ENCODE assay signal across 8 cellular contexts in the genomic region with DNA sequence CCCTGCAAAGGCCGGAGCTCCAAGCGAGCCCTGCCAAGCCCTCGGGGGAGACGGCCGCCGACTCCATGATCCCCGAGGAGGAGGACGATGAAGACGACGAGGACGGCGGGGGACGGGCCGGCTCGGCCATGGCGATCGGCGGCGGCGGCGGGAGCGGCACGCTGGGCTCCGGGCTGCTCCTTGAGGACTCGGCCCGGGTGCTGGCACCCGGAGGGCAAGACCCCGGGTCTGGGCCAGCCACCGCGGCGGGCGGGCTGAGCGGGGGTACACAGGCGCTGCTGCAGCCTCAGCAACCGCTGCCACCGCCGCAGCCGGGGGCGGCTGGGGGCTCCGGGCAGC. TPM values are rescaled to one million over a fixed set of nuclear protein-coding genes. Genes with fewer than 3 reads are reported as not detected.
DNase-seq lines count a peak whose midpoint lies in the region; ATAC-seq and TF ChIP-seq lines count a peak whose summit lies in the region.
"Not testable (repeated sequence)": the region's sequence is repeated elsewhere in the genome, so short reads cannot be mapped to it uniquely, and the experiment has no call there.

No MANE protein-coding gene starts in this region.

- H3K4me2 ChIP-seq in MM.1S (ENCODE audit: low read depth, low read length) = not testable (repeated sequence)

- H3K27me3 ChIP-seq in CD4-positive, CD25-positive, alpha-beta regulatory T cell (ENCODE audit: control insufficient read depth, insufficient read depth, low read length); MM.1S (replicated peaks; ENCODE audit: insufficient read depth, low read length); adrenal gland; right cardiac atrium (ENCODE audit: control insufficient read depth, insufficient read depth); mononuclear cell (ENCODE audit: insufficient read depth, low read length); upper lobe of left lung: not testable (repeated sequence)

- H3K9me3 Mint-ChIP-seq in CD4-positive, CD25-positive, alpha-beta regulatory T cell; effector memory CD8-positive, alpha-beta T cell: not testable (repeated sequence)

- H3K79me2 ChIP-seq in MM.1S (ENCODE audit: low read length) = peaks cover 73% of the 10 kb centered on the region

- H2AFZ ChIP-seq in MM.1S (ENCODE audit: low read length) = not testable (repeated sequence)

- H3K4me3 Mint-ChIP-seq in CD4-positive, CD25-positive, alpha-beta regulatory T cell = not testable (repeated sequence)
- peak overlapping the region; percentile 87 to 90 for H3K4me3 Mint-ChIP-seq in effector memory CD8-positive, alpha-beta T cell

- not testable (repeated sequence) for H3K36me3 ChIP-seq in CD4-positive, CD25-positive, alpha-beta regulatory T cell (ENCODE audit: control insufficient read depth, insufficient read depth, low read length); adrenal gland (replicated peaks in 1 of 2); upper lobe of left lung
- 0 out of 2 replicates have a peak, but pooled peaks cover 15% of the 10 kb centered on the region for H3K36me3 ChIP-seq in MM.1S (replicated peaks; ENCODE audit: insufficient read depth, low read length)

- H3F3A ChIP-seq in MM.1S (ENCODE audit: insufficient read depth, low read length) = peaks cover 68% of the 10 kb centered on the region

- TF ChIP-seq EP300 in upper lobe of left lung (IDR thresholded peaks at IDR 0.05) = not testable (repeated sequence)

- peaks cover 25 to 53% (median 41%) of the 10 kb centered on the region in 4 donors for H3K4me1 Mint-ChIP-seq in CD4-positive, CD25-positive, alpha-beta regulatory T cell
- H3K4me1 Mint-ChIP-seq in effector memory CD8-positive, alpha-beta T cell (ENCODE audit: low read depth in 2 of 2) = peaks cover 38 to 41% of the 10 kb centered on the region in 2 donors

- H3K9me2 ChIP-seq in MM.1S (replicated peaks; ENCODE audit: insufficient read depth, low read length) = not testable (repeated sequence)

- H3K27ac Mint-ChIP-seq in CD4-positive, CD25-positive, alpha-beta regulatory T cell = not testable (repeated sequence)
- H3K27ac Mint-ChIP-seq in effector memory CD8-positive, alpha-beta T cell = peak overlapping the region in 1 of 2 donors; percentile 97

- peak overlapping the region; percentile 100 for H3K27ac ChIP-seq in CD4-positive, CD25-positive, alpha-beta regulatory T cell (ENCODE audit: insufficient read depth, low read length, poor library complexity, severe bottlenecking)
- H3K27ac ChIP-seq in MM.1S (ENCODE audit: low read length) (peak overlapping the region; percentile 96; the same call in 1 of the 2 replicates), adrenal gland (peak overlapping the region; percentile 46 to 100 (median 99)), right cardiac atrium (ENCODE audit: low read length) (peak overlapping the region; percentile 83), upper lobe of left lung (peak overlapping the region; percentile 95 to 100 (median 100))

- not testable (repeated sequence) for H3K4me3 ChIP-seq in CD4-positive, CD25-positive, alpha-beta regulatory T cell (ENCODE audit: low read depth, low read length)
- peak overlapping the region; percentile 99 for H3K4me3 ChIP-seq in MM.1S (ENCODE audit: low read length)
- H3K4me3 ChIP-seq in adrenal gland = peak overlapping the region in 3 of 4 donors; percentile 48 to 93 (median 90)
- H3K4me3 ChIP-seq in right cardiac atrium (ENCODE audit: low read length) = peak overlapping the region; percentile 67
- H3K4me3 ChIP-seq in mononuclear cell (ENCODE audit: low read length) = peak overlapping the region; percentile 88
- H3K4me3 ChIP-seq in retinal pigment epithelial cell (ENCODE audit: low read length) = peak overlapping the region; percentile 89
- H3K4me3 ChIP-seq in upper lobe of left lung = peak overlapping the region; percentile 42 to 92 (median 90)

- peaks cover 47% of the 10 kb centered on the region for H3K4me1 ChIP-seq in CD4-positive, CD25-positive, alpha-beta regulatory T cell (ENCODE audit: control insufficient read depth, insufficient read depth, low read length, poor library complexity, severe bottlenecking)
- not testable (repeated sequence) for H3K4me1 ChIP-seq in MM.1S (ENCODE audit: low read length); right cardiac atrium (ENCODE audit: control insufficient read depth, insufficient read depth, low read length)
- H3K4me1 ChIP-seq in adrenal gland (replicated peaks in 1 of 2) = peaks cover 15 to 39% of the 10 kb centered on the region in 2 donors
- H3K4me1 ChIP-seq in mononuclear cell (ENCODE audit: insufficient read depth, low read length) = peaks cover 44% of the 10 kb centered on the region
- peaks cover 31 to 51% (median 40%) of the 10 kb centered on the region in 4 donors for H3K4me1 ChIP-seq in upper lobe of left lung

- TF ChIP-seq POLR2A in adrenal gland (IDR thresholded peaks at IDR 0.05); upper lobe of left lung (IDR thresholded peaks at IDR 0.05): not testable (repeated sequence)

- DNase-seq in CD4-positive, CD25-positive, alpha-beta regulatory T cell; MM.1S; adrenal gland; effector memory CD8-positive, alpha-beta T cell; retinal pigment epithelial cell (ENCODE audit: low read depth): not testable (repeated sequence)
- DNase-seq in right cardiac atrium (peak in 1 of 3 donors; percentile 71), upper lobe of left lung (peak in 1 of 2 donors; percentile 89)

- not testable (repeated sequence) for H3K36me3 Mint-ChIP-seq in CD4-positive, CD25-positive, alpha-beta regulatory T cell
- peaks cover 51% of the 10 kb centered on the region for H3K36me3 Mint-ChIP-seq in effector memory CD8-positive, alpha-beta T cell (ENCODE audit: insufficient read depth)

- intact Hi-C loops in adrenal gland (cut with DNase I) = not testable (repeated sequence)
- intact Hi-C loops in right cardiac atrium (cut with DNase I) = loop anchor here in 3 of 4 donors (5.0 to 10.0 kb wide), 3 partner anchors 91 to 221 kb away; no protein-coding TSS in a partner anchor

- TF ChIP-seq CTCF in MM.1S (IDR thresholded peaks at IDR 0.05; ENCODE audit: low read length); adrenal gland (IDR thresholded peaks at IDR 0.05); retinal pigment epithelial cell (conservative IDR thresholded peaks at IDR 0.05; ENCODE audit: low read depth, low read length); upper lobe of left lung (IDR thresholded peaks at IDR 0.05): not testable (repeated sequence)

- H3K9me3 ChIP-seq in CD4-positive, CD25-positive, alpha-beta regulatory T cell (ENCODE audit: control insufficient read depth in 2 of 2, low read length in 2 of 2); MM.1S (replicated peaks; ENCODE audit: insufficient read depth, low read length); adrenal gland (replicated peaks in 1 of 3); right cardiac atrium (ENCODE audit: control insufficient read depth, low read length); mononuclear cell (ENCODE audit: low read depth, low read length); upper lobe of left lung: not testable (repeated sequence)

- not testable (repeated sequence) for H3K27me3 Mint-ChIP-seq in CD4-positive, CD25-positive, alpha-beta regulatory T cell; effector memory CD8-positive, alpha-beta T cell

- not testable (repeated sequence) for H4K20me1 ChIP-seq in MM.1S (ENCODE audit: insufficient read depth, low read length)

- 1 to 8% methylated on average over 18 to 24 of the region's 40 CpGs; no CpG with 5 or more reads in 2 of the 4 donors for WGBS in adrenal gland, 4 donors
- WGBS in right cardiac atrium = 3% methylated on average over 21 of the region's 40 CpGs
- no CpG with 5 or more reads among the region's 40 CpGs for WGBS in upper lobe of left lung, 2 donors

- H3K9ac ChIP-seq in MM.1S (ENCODE audit: low read length) = peak overlapping the region; percentile 100

- ATAC-seq in CD4-positive, CD25-positive, alpha-beta regulatory T cell (ENCODE audit: low read depth in 2 of 2); effector memory CD8-positive, alpha-beta T cell (replicated peaks); right cardiac atrium; upper lobe of left lung (ENCODE audit: low FRiP score in 2 of 2): not testable (repeated sequence)

RNA-seq across cellular contexts. Expression of a gene that starts 0.6 kb away (rescaled TPM):
- total RNA-seq in CD4-positive, CD25-positive, alpha-beta regulatory T cell = 24.2 TPM
- polyA plus RNA-seq in CD4-positive, CD25-positive, alpha-beta regulatory T cell = 10 to 100 TPM; 16.9 to 23.3 (median 20.2) TPM
- total RNA-seq in adrenal gland = 10 to 100 TPM; 18.3 to 38.7 (median 31.0) TPM
- 10 to 100 TPM in 2 of 3 donors, 1 to 10 TPM in 1; 8.3 to 13.5 (median 11.7) TPM for polyA plus RNA-seq in adrenal gland
- total RNA-seq in right cardiac atrium = 10 to 100 TPM; 33.2 to 50.0 (median 39.8) TPM
- 16.4 TPM for polyA plus RNA-seq in right cardiac atrium
- 63.6 TPM for total RNA-seq in mononuclear cell
- 100 to 1,000 TPM in 1 of 6 donors, 10 to 100 TPM in 5; 52.6 to 101 (median 71.9) TPM for total RNA-seq in upper lobe of left lung
